8 cellular contexts compared by ENCODE assay signal in the genomic region with DNA sequence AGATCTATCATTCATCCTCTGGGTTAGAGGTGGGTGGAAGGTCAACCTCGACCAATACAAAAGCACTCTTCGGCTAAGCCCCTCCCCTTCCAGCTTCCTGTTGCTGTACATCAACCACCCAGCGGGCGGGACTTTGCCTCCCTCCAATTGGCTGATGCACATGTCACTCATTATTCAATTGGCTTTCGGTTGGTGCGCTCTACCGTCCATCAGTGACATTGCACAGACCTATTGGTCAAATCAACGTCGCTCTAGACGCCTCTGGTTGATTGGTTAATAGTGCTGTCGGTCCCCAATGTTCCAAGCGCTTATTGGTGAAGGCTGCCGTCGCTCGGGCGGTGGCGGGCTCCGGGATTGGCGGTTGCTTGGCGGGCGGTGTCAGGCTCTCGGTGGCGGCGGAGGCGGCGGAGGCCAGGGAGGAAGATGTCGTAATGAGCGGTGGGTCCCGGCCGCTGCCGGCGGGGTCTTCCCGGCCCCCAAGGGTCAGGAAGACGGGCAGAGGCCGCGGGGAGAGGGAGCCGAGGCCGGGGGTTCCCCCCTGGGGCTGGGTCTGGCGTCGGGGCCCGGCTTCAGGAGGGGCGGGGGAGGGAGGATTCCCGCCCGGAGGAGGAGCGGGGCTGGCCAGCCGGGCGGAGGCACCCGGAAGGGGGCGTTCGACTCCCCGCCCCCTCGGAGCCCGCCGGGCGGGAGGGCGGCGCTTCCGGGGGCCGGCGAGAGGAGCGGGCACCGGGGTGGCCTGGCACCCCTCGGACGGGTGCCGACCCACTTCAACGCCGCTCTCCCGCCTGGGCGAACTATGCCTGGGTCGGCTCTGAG. TPM values are rescaled to one million over a fixed set of nuclear protein-coding genes. Genes with fewer than 3 reads are reported as not detected.
DNase-seq lines count a peak whose midpoint lies in the region; ATAC-seq, FAIRE-seq and TF ChIP-seq lines count a peak whose summit lies in the region.

A gene (plus strand): TSS at position 381 of the 816 bp plus-strand sequence. CDS start 51 bp downstream, at position 432.

- ATAC-seq in GM18907 (IDR thresholded peaks at IDR 0.05; ENCODE audit: unreplicated experiment) (peak; percentile 91), HG03159 (IDR thresholded peaks at IDR 0.05; ENCODE audit: unreplicated experiment) (peak; percentile 87)

- H3K36me3 ChIP-seq in bronchial epithelial cell (ENCODE audit: control insufficient read depth, insufficient read depth, low read length) (peaks cover 5% of the 10 kb centered on the region), small intestine (ENCODE audit: control insufficient read depth in 2 of 2, insufficient read depth in 2 of 2, low read length in 2 of 2) (no peaks in the 10 kb centered on the region)

- H3K4me3 ChIP-seq in AG04449 (ENCODE audit: low read depth, low read length) (peak within 1 kb of the TSS; percentile 96), WI38 (ENCODE audit: low read depth, low read length) (peak within 1 kb of the TSS; percentile 96), bronchial epithelial cell (ENCODE audit: low read depth, low read length) (peak within 1 kb of the TSS; percentile 97), small intestine (ENCODE audit: low read depth in 1 of 2, low read length in 2 of 2) (peak within 1 kb of the TSS; percentile 80 to 91)

- no peaks in the 10 kb centered on the region for H3K27me3 ChIP-seq in bronchial epithelial cell (ENCODE audit: control insufficient read depth, insufficient read depth, low read length)
- H3K27me3 ChIP-seq in small intestine (ENCODE audit: control insufficient read depth in 2 of 2, insufficient read depth in 2 of 2, low read length in 2 of 2) = no peaks in the 10 kb centered on the region

- H3K9me3 ChIP-seq in small intestine (ENCODE audit: control insufficient read depth, low read depth) = no peaks in the 10 kb centered on the region

- FAIRE-seq in bronchial epithelial cell (lab: Jason Lieb, UNC) = peak; percentile 94
- no peak for FAIRE-seq in small intestine (lab: Jason Lieb, UNC)

- CTCF ChIA-PET in AG04449 (lab: Yijun Ruan, JAX) = interaction anchor here (0.8 to 18.8 kb wide), 10 partner anchors 11 to 55 kb away, joined by 3 to 1547 read pairs (median 5); a partner anchor contains a TSS

- H3K27ac ChIP-seq in small intestine (ENCODE audit: low read depth in 1 of 2, low read length in 1 of 2) = peak within 1 kb of the TSS; percentile 89 to 96

- TF ChIP-seq CTCF in AG04449 (IDR thresholded peaks at IDR 0.05; ENCODE audit: insufficient read depth, low read length, missing control alignments) = peak; percentile 10
- no peak for TF ChIP-seq CTCF in WI38 (IDR thresholded peaks at IDR 0.05; ENCODE audit: low read depth, low read length)
- TF ChIP-seq CTCF in bronchial epithelial cell (IDR thresholded peaks at IDR 0.05; ENCODE audit: insufficient read depth, low read length, severe bottlenecking) = no peak

- POLR2A ChIA-PET in AG04449 (lab: Yijun Ruan, JAX) = interaction anchor here (0.6 to 1.6 kb wide), 14 partner anchors 9 to 104 kb away, joined by 3 to 6 read pairs (median 4); a partner anchor contains a TSS

- 0 to 1% (median 0%) methylated on average over 43 to 70 of the region's 70 CpGs for WGBS in small intestine, 3 donors

- DNase-seq in AG04449 (ENCODE audit: low read depth, low spot score) (peak; percentile 100), NCI-H2227 treated with DMSO at 0.1 percent for 48 hours (lab: John Stamatoyannopoulos, UW) (peak; percentile 99), bronchial epithelial cell (ENCODE audit: low read depth) (peak; percentile 100), iPS-NIHi11 (ENCODE audit: low spot score) (peak; percentile 97), small intestine (peak; percentile 100)

- H3K4me1 ChIP-seq in small intestine (ENCODE audit: control insufficient read depth in 2 of 2, insufficient read depth in 1 of 2, low read depth in 1 of 2, low read length in 1 of 2) = peaks cover 0 to 11% of the 10 kb centered on the region in 2 donors

RNA-seq across cellular contexts. Expression of the gene that starts here (rescaled TPM):
- total RNA-seq in bronchial epithelial cell = 1.1 and 1.7 TPM in 2 replicates
- polyA plus RNA-seq in small intestine = 10 to 100 TPM in 2 of 3 donors, 1 to 10 TPM in 1; 8.7 to 13.6 (median 11.6) TPM

Comparison
In these comparisons a context has a peak if more than half of its experiments do, and no peak if none do; other contexts are left out.
1. Peak in every context shown above with its lines: DNase-seq, ATAC-seq, H3K4me3 ChIP-seq and H3K27ac ChIP-seq.